8 cellular contexts compared by ENCODE assay signal in the genomic region with DNA sequence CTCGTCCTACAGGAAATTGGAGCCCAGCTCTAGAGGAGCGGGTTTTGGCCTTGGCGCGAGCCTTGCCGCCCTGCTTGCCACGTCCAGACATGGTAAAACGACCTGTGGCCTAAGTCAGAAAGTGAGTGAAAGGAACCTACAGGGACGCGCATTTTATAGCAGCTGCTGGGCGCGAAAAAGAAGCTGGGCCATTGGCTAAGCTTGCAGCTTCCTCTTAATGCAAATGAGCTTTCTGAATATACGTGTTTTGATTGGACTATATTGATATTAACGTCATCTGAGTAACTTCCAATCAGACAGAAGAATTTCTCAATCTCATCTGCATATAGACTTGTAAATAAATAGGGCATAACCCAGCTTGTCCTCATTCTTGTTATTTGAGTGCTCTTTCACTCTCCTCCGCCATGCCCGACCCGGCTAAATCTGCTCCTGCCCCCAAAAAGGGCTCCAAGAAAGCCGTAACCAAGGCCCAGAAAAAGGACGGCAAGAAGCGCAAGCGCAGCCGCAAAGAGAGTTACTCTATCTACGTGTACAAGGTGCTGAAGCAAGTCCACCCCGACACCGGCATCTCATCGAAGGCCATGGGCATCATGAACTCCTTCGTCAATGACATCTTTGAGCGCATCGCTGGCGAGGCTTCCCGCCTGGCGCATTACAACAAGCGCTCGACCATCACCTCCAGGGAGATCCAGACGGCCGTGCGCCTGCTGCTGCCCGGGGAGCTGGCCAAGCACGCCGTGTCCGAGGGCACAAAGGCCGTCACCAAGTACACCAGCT. TPM values are rescaled to one million over a fixed set of nuclear protein-coding genes. Genes with fewer than 3 reads are reported as not detected.
DNase-seq lines count a peak whose midpoint lies in the region; ATAC-seq and TF ChIP-seq lines count a peak whose summit lies in the region.

No MANE protein-coding gene starts in this region.

- H3K27ac ChIP-seq in KMS-11, result peak overlapping the region; percentile 98

- H3K27me3 Mint-ChIP-seq in activated T-cell treated with anti-CD3 and anti-CD28 coated beads, Interleukin-2, amount 50 U/mL, for 72 hours (ENCODE audit: low read depth), result no peaks in the 10 kb centered on the region
- H3K27me3 Mint-ChIP-seq in nephron progenitor cell (ENCODE audit: low read depth, poor library complexity), result peaks cover 7% of the 10 kb centered on the region

- H3K4me3 Mint-ChIP-seq in activated T-cell treated with anti-CD3 and anti-CD28 coated beads, Interleukin-2, amount 50 U/mL, for 72 hours, result no peak overlapping the region
- no peak overlapping the region for H3K4me3 Mint-ChIP-seq in nephron progenitor cell

- peaks cover 42% of the 10 kb centered on the region for H3K4me1 Mint-ChIP-seq in activated T-cell treated with anti-CD3 and anti-CD28 coated beads, Interleukin-2, amount 50 U/mL, for 72 hours (ENCODE audit: low read depth)
- H3K4me1 Mint-ChIP-seq in nephron progenitor cell, result peaks cover 29% of the 10 kb centered on the region

- ATAC-seq in GM21737 (IDR thresholded peaks at IDR 0.05; ENCODE audit: unreplicated experiment), result peak; percentile 43
- ATAC-seq in activated T-cell treated with anti-CD3 and anti-CD28 coated beads, Interleukin-2, amount 50 U/mL, for 72 hours (replicated peaks in 1 of 2), result peak; percentile 61 to 62
- peak; percentile 63 for ATAC-seq in stimulated activated naive CD8-positive, alpha-beta T cell treated with anti-CD3 and anti-CD28 coated beads, Interleukin-15, Interleukin-2, amounts not matched to agents 100 U/mL and 50 U/mL, for 24 hours

- H3K4me3 ChIP-seq in KMS-11 (IDR thresholded peaks at IDR 0.05; ENCODE audit: insufficient read depth, low read depth, low read length), result no peak overlapping the region

- H3K9me3 Mint-ChIP-seq in activated T-cell treated with anti-CD3 and anti-CD28 coated beads, Interleukin-2, amount 50 U/mL, for 72 hours, result no peaks in the 10 kb centered on the region
- H3K9me3 Mint-ChIP-seq in nephron progenitor cell, result no peaks in the 10 kb centered on the region

- peaks cover 74% of the 10 kb centered on the region for H3K79me2 ChIP-seq in KMS-11 (ENCODE audit: insufficient read depth, low read depth)

- DNase-seq in DMS79 (lab: John Stamatoyannopoulos, UW) (peak; percentile 83), fibroblast of peridontal ligament (ENCODE audit: extremely low read depth) (peak; percentile 98), nephron progenitor cell (peak; percentile 89)
- DNase-seq in activated T-cell treated with anti-CD3 and anti-CD28 coated beads, Interleukin-2, amount 50 U/mL, for 72 hours, result peak; percentile 93 to 94
- peak; percentile 90 for DNase-seq in stimulated activated naive CD8-positive, alpha-beta T cell treated with anti-CD3 and anti-CD28 coated beads, Interleukin-15, Interleukin-2, amounts not matched to agents 100 U/mL and 50 U/mL, for 24 hours

- peak overlapping the region; percentile 99 for H3K9ac ChIP-seq in KMS-11

- H3K4me1 ChIP-seq in KMS-11 (ENCODE audit: low read depth, poor library complexity, severe bottlenecking), result peaks cover 36% of the 10 kb centered on the region

- peak overlapping the region; percentile 98; the same call in 1 of the 2 replicates for H3K4me2 ChIP-seq in KMS-11

- no peaks in the 10 kb centered on the region for H3K36me3 ChIP-seq in KMS-11 (ENCODE audit: insufficient read depth)

- H2AFZ ChIP-seq in KMS-11 (ENCODE audit: low read depth), result no peak overlapping the region

- H3K27me3 ChIP-seq in KMS-11 (ENCODE audit: insufficient read depth, low read depth), result no peaks in the 10 kb centered on the region

- peaks cover 3% of the 10 kb centered on the region in 2 donors for H3K36me3 Mint-ChIP-seq in activated T-cell treated with anti-CD3 and anti-CD28 coated beads, Interleukin-2, amount 50 U/mL, for 72 hours (ENCODE audit: insufficient read depth in 2 of 2)
- H3K36me3 Mint-ChIP-seq in nephron progenitor cell (ENCODE audit: low read depth), result no peaks in the 10 kb centered on the region

- no peak for TF ChIP-seq CTCF in KMS-11 (conservative IDR thresholded peaks at IDR 0.05; ENCODE audit: low read depth, low read length)
- TF ChIP-seq CTCF in nephron progenitor cell (IDR thresholded peaks at IDR 0.05), result no peak

- no peak overlapping the region for H3K27ac Mint-ChIP-seq in activated T-cell treated with anti-CD3 and anti-CD28 coated beads, Interleukin-2, amount 50 U/mL, for 72 hours
- H3K27ac Mint-ChIP-seq in nephron progenitor cell, result peak overlapping the region; percentile 100

- peaks cover 3% of the 10 kb centered on the region; the same call in 1 of the 2 replicates for H4K20me1 ChIP-seq in KMS-11 (ENCODE audit: insufficient read depth)

TF ChIP-seq in PFSK-1, 5 proteins besides CTCF, POLR2A, EP300 and RAD21:
- no peak for TF ChIP-seq FOXP2 (optimal IDR thresholded peaks at IDR 0.05; ENCODE audit: borderline replicate concordance, extremely low read depth, extremely low read length, insufficient read depth)
- TF ChIP-seq SIN3A (IDR thresholded peaks at IDR 0.05; ENCODE audit: borderline replicate concordance, insufficient read depth, low read length), result peak; percentile 82; the same call in 1 of the 2 replicates
- TF ChIP-seq POLR2AphosphoS5 (IDR thresholded peaks at IDR 0.05; ENCODE audit: low read depth, low read length), result peak; percentile 97
- 0 out of 4 replicates have a peak, but pooled peaks have one; percentile 40 to 54 for TF ChIP-seq REST (IDR thresholded peaks at IDR 0.05; ENCODE audit: insufficient read depth in 1 of 2, low read depth in 2 of 2, low read length in 2 of 2)
- peak; percentile 99 for TF ChIP-seq TAF1 (IDR thresholded peaks at IDR 0.05; ENCODE audit: borderline replicate concordance, insufficient read depth, low read length)
TF ChIP-seq in PFSK-1: peak in this region for 4.

RNA-seq across cellular contexts. Expression of gene OR2B2, which starts 18.9 kb away (rescaled TPM):
- not detected for polyA plus RNA-seq in PFSK-1 (2012; ENCODE audit: insufficient read length, low read depth)
- total RNA-seq in activated T-cell treated with anti-CD3 and anti-CD28 coated beads, Interleukin-2, amount 50 U/mL, for 72 hours, result not detected
